In genomic region chr10:37634351-37634880, GRCh38 we compare ENCODE assay signal across 31 cellular contexts.
"Had no signal": no experiment of that assay in that cellular context is flagged by ENCODE, and none has a peak within 500 bp of the region (broad histone marks: within the 10 kb centered on the region; RNA-seq: fewer than 3 reads in every experiment).

No MANE protein-coding gene starts in this region.

- H3K27ac ChIP-seq: adrenal gland, ascending aorta, cardiac muscle cell, VCaP had no signal

- DNase-seq: activated B cell treated with CpG ODN at 0.5 μM for 24 hours; activated CD4-positive, alpha-beta memory T cell treated with anti-CD3 and anti-CD28 coated beads for 36 hours; activated CD4-positive, alpha-beta T cell treated with anti-CD3 and anti-CD28 coated beads for 4 hours; activated CD4-positive, alpha-beta T cell treated with anti-CD3 and anti-CD28 coated beads, Interleukin-2, amount 10 ng/mL, durations not matched to agents 24 days and 14 days; activated CD4-positive, alpha-beta T cell treated with anti-CD3 and anti-CD28 coated beads, Interleukin-2, amount 50 U/mL, for 1 hour; activated CD4-positive, alpha-beta T cell treated with anti-CD3 and anti-CD28 coated beads, Interleukin-2, amount 50 U/mL, for 4 hours; activated CD4-positive, CD25-positive, alpha-beta regulatory T cell treated with anti-CD3 and anti-CD28 coated beads, Interleukin-2, amount 50 U/mL, for 72 hours; activated CD8-positive, alpha-beta memory T cell treated with anti-CD3 and anti-CD28 coated beads, Interleukin-2, amount 50 U/mL, for 4 hours; activated CD8-positive, alpha-beta T cell treated with anti-CD3 and anti-CD28 coated beads for 36 hours; activated effector memory CD4-positive, alpha-beta T cell treated with anti-CD3 and anti-CD28 coated beads, Interleukin-2, amount 50 U/mL, for 16 hours; activated gamma-delta T cell treated with Interleukin-2 at 50 U/mL for 16 hours; activated naive CD4-positive, alpha-beta T cell; activated naive CD4-positive, alpha-beta T cell treated with anti-CD3 and anti-CD28 coated beads for 36 hours; activated naive CD4-positive, alpha-beta T cell treated with anti-CD3 and anti-CD28 coated beads, Interleukin-2, amount 50 U/mL, for 16 hours; activated naive CD8-positive, alpha-beta T cell treated with anti-CD3 and anti-CD28 coated beads for 36 hours; activated T-cell treated with anti-CD3 and anti-CD28 coated beads for 4 hours; activated T-cell treated with anti-CD3 and anti-CD28 coated beads, Interleukin-2, amount 50 U/mL, for 1 hour; activated T-cell treated with anti-CD3 and anti-CD28 coated beads, Interleukin-2, amount 50 U/mL, for 4 hours; activated T-cell treated with anti-CD3 and anti-CD28 coated beads, Interleukin-2, amount 50 U/mL, for 72 hours; adrenal gland; amniotic stem cell; caudate nucleus; cerebellar nuclear complex; T-helper 1 cell; T-helper 2 cell; T-helper 9 cell had no signal

- H3K4me3 ChIP-seq: adrenal gland, ascending aorta, cardiac muscle cell had no signal

- H3K4me1 ChIP-seq: adrenal gland, ascending aorta had no signal

- H3K27me3 ChIP-seq: adrenal gland, ascending aorta, cardiac muscle cell had no signal

- H3K36me3 ChIP-seq: adrenal gland, ascending aorta, cardiac muscle cell had no signal

- ATAC-seq: activated CD8-positive, alpha-beta T cell treated with anti-CD3 and anti-CD28 coated beads for 36 hours; activated naive CD4-positive, alpha-beta T cell treated with anti-CD3 and anti-CD28 coated beads, Interleukin-2, amount 50 U/mL, for 72 hours; activated T-cell treated with anti-CD3 and anti-CD28 coated beads, Interleukin-2, amount 50 U/mL, for 4 hours; activated T-cell treated with anti-CD3 and anti-CD28 coated beads, Interleukin-2, amount 50 U/mL, for 72 hours; activated T-helper 17 cell treated with anti-CD3 and anti-CD28 coated beads, Interleukin-2, amount 50 U/mL, for 72 hours had no signal

- H3K9me3 ChIP-seq: adrenal gland had no signal
